In the genomic region with DNA sequence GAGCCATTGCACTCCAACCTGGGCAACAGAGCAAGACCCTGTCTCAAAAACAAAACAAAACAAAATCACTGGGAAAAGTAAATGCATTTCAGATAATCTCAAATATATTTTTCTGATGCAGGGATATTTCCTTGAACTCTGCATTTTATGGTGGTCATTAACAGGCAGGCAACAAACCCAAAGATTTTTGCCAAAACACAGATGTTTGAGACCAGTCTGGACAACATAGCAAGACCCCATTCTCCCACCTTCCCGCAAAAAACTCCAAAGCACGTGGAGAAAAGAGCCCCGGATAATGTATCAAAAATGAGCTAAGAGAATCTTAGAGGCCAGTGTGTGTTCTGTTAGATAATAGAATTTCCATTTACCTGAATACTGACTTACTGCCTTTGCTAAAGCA, we compare ENCODE assay signal across 27 cellular contexts.
"Had no signal": no experiment of that assay in that cellular context is flagged by ENCODE, and none has a peak within 500 bp of the region (broad histone marks: within the 10 kb centered on the region; RNA-seq: fewer than 3 reads in every experiment).

No MANE protein-coding gene starts in this region.

- H3K4me3 ChIP-seq: coronary artery, dorsolateral prefrontal cortex, esophagus squamous epithelium, gastrocnemius medialis, heart right ventricle, left lung, lower lobe of right lung, mucosa of descending colon had no signal

- ATAC-seq: esophagus mucosa, gastrocnemius medialis, heart right ventricle, left cardiac atrium, left lung, left ventricle myocardium superior, lower lobe of right lung, mucosa of descending colon had no signal

- H3K4me3 Mint-ChIP-seq: mesothelial cell of epicardium, naive B cell had no signal

- H3K27me3 Mint-ChIP-seq: naive B cell had no signal

- DNase-seq: dermis blood vessel endothelial cell; dorsolateral prefrontal cortex; effector CD4-positive, alpha-beta T cell; effector memory CD4-positive, alpha-beta T cell; erythroblast; esophagus squamous epithelium; foreskin fibroblast; foreskin melanocyte; gastrocnemius medialis; glutamatergic neuron; head of caudate nucleus; heart right ventricle; hippocampal formation; left cardiac atrium; left lung; left ventricle myocardium superior; lower lobe of right lung; mesenchymal stem cell; mucosa of descending colon; naive B cell had no signal

- H3K27ac Mint-ChIP-seq: mesothelial cell of epicardium, naive B cell had no signal

- H3K27ac ChIP-seq: epithelial cell of prostate, esophagus squamous epithelium, gastrocnemius medialis, heart right ventricle, left lung, lower lobe of right lung had no signal

- H3K9me3 Mint-ChIP-seq: mesothelial cell of epicardium, naive B cell had no signal

- H3K27me3 ChIP-seq: dorsolateral prefrontal cortex, esophagus squamous epithelium, gastrocnemius medialis, heart right ventricle, left lung had no signal

- H3K9me3 ChIP-seq: esophagus squamous epithelium, gastrocnemius medialis, heart right ventricle, left lung, lower lobe of right lung, mucosa of descending colon had no signal

- FAIRE-seq: colon, islet of Langerhans, keratinocyte had no signal
